1 cellular context compared by ENCODE assay signal in genomic region chr4:169612869-169613859, GRCh38.
TF ChIP-seq lines count a peak whose summit lies in the region.

No MANE protein-coding gene starts in this region.

TF ChIP-seq in SK-N-SH, 30 proteins besides CTCF, POLR2A, EP300 and RAD21 (continued from another document):
- TF ChIP-seq IRF3 (IDR thresholded peaks at IDR 0.05; ENCODE audit: low read depth, low read length): 0 out of 2 replicates have a peak, but pooled peaks have one; percentile 10
- TF ChIP-seq SMC3 (IDR thresholded peaks at IDR 0.05; ENCODE audit: low read depth, low read length): peak; percentile 69
- no peak for TF ChIP-seq CHD2 (IDR thresholded peaks at IDR 0.05; ENCODE audit: low read length, partially characterized antibody)
- no peak for TF ChIP-seq ELF1 (IDR thresholded peaks at IDR 0.05)
- TF ChIP-seq REST (IDR thresholded peaks at IDR 0.05; ENCODE audit: low read depth, low read length): no peak
- TF ChIP-seq SIN3A (IDR thresholded peaks at IDR 0.05; ENCODE audit: borderline replicate concordance, low read depth, low read length): 0 out of 2 replicates have a peak, but pooled peaks have one; percentile 49
- TF ChIP-seq GATA2 (CRISPR knock-in tag; IDR thresholded peaks at IDR 0.05): peak; percentile 80
- TF ChIP-seq RCOR1 (IDR thresholded peaks at IDR 0.05; ENCODE audit: low read length): peak; percentile 47; the same call in 1 of the 2 replicates
- TF ChIP-seq USF2 (IDR thresholded peaks at IDR 0.05; ENCODE audit: borderline replicate concordance, low read depth, low read length): no peak
